8 cellular contexts compared by ENCODE assay signal in genomic region chr17:18093616-18094408, GRCh38. TPM values are rescaled to one million over a fixed set of nuclear protein-coding genes. Genes with fewer than 3 reads are reported as not detected.
DNase-seq lines count a peak whose midpoint lies in the region; ATAC-seq, FAIRE-seq and TF ChIP-seq lines count a peak whose summit lies in the region.

No MANE protein-coding gene starts in this region.

- 78 to 81% methylated on average over 15 of the region's 15 CpGs for WGBS in thyroid gland, 2 donors

- no peaks in the 10 kb centered on the region for H3K27me3 Mint-ChIP-seq in naive thymus-derived CD8-positive, alpha-beta T cell

- H3K4me3 Mint-ChIP-seq in naive thymus-derived CD8-positive, alpha-beta T cell = no peak overlapping the region

- H3K4me1 ChIP-seq in thyroid gland = peaks cover 0 to 3% of the 10 kb centered on the region in 2 donors

- H3K36me3 ChIP-seq in SK-N-MC (ENCODE audit: insufficient read depth, low read length) (peaks cover 31% of the 10 kb centered on the region; the same call in 1 of the 2 replicates), thyroid gland (peaks cover 29 to 45% of the 10 kb centered on the region in 2 donors)

- peaks cover 10 to 34% (median 12%) of the 10 kb centered on the region in 4 donors for H3K4me1 Mint-ChIP-seq in naive thymus-derived CD8-positive, alpha-beta T cell

- peaks cover 6 to 54% (median 8%) of the 10 kb centered on the region in 3 donors for H3K36me3 Mint-ChIP-seq in naive thymus-derived CD8-positive, alpha-beta T cell

- H3K9ac ChIP-seq in SK-N-MC (ENCODE audit: insufficient read length) = no peak overlapping the region

- no peaks in the 10 kb centered on the region for H3K9me3 Mint-ChIP-seq in naive thymus-derived CD8-positive, alpha-beta T cell

- peak; percentile 37 for DNase-seq in Ammon's horn (ENCODE audit: low spot score)
- peak; percentile 68 for DNase-seq in H4 (ENCODE audit: low spot score)
- DNase-seq in SK-N-MC (ENCODE audit: low read depth, low spot score) = peak; percentile 2
- peak; percentile 80 for DNase-seq in Right ventricle myocardium superior
- DNase-seq in thyroid gland = peak; percentile 35 to 46
- DNase-seq in GM19239 (ENCODE audit: insufficient read length, low spot score) = no peak
- DNase-seq in naive thymus-derived CD8-positive, alpha-beta T cell = no peak
- DNase-seq in C1 segment of cervical spinal cord (lab: John Stamatoyannopoulos, UW) = no peak

- TF ChIP-seq CTCF in thyroid gland (IDR thresholded peaks at IDR 0.05) = no peak

- no peaks in the 10 kb centered on the region for H3K27me3 ChIP-seq in thyroid gland

- H3K4me3 ChIP-seq in SK-N-MC = no peak overlapping the region
- no peak overlapping the region for H3K4me3 ChIP-seq in thyroid gland (replicated peaks in 1 of 3)

- TF ChIP-seq POLR2A in thyroid gland (IDR thresholded peaks at IDR 0.05) = no peak

- no peaks in the 10 kb centered on the region for H3K9me3 ChIP-seq in SK-N-MC (ENCODE audit: low read depth, low read length)
- no peaks in the 10 kb centered on the region for H3K9me3 ChIP-seq in thyroid gland

- H3K27ac ChIP-seq in SK-N-MC (no peak overlapping the region), thyroid gland (no peak overlapping the region)

- FAIRE-seq in GM19239 (lab: Jason Lieb, UNC) = no peak

- intact Hi-C loops in Right ventricle myocardium superior (cut with DNase I) (no loop called here), thyroid gland (cut with DNase I) (no loop called here)

- peak; percentile 79 for ATAC-seq in Right ventricle myocardium superior (ENCODE audit: poor library complexity)
- no peak for ATAC-seq in naive thymus-derived CD8-positive, alpha-beta T cell

- POLR2A ChIA-PET in naive thymus-derived CD8-positive, alpha-beta T cell (lab: Charles Lee) = no interaction called here

- H3K27ac Mint-ChIP-seq in naive thymus-derived CD8-positive, alpha-beta T cell = peak overlapping the region in 4 of 10 donors; percentile 1 to 44 (median 18)

RNA-seq across cellular contexts. Expression of gene DRG2, which starts 6.1 kb away (rescaled TPM):
- 46.6 and 61.5 TPM in 2 replicates for total RNA-seq in H4 (2014; rRNA removed; shearing (Covaris generic))
- total RNA-seq in Right ventricle myocardium superior (20.2 TPM), thyroid gland (10 to 100 TPM; 35.3 to 88.8 (median 59.2) TPM)
- 10 to 100 TPM; 48.6 to 49.4 TPM for total RNA-seq in naive thymus-derived CD8-positive, alpha-beta T cell
- 10 to 100 TPM; 38.8 to 45.2 (median 45.2) TPM for polyA plus RNA-seq in naive thymus-derived CD8-positive, alpha-beta T cell

RNA-seq across cellular contexts. Expression of gene MYO15A, which starts 14.7 kb away (rescaled TPM):
- total RNA-seq in H4 (2014; rRNA removed; shearing (Covaris generic)) = under 0.01 TPM in 1 of 2 replicates, not detected in the other
- total RNA-seq in Right ventricle myocardium superior = 0.11 TPM
- total RNA-seq in thyroid gland = 1 to 10 TPM; 1.3 to 3.6 (median 1.7) TPM
- total RNA-seq in naive thymus-derived CD8-positive, alpha-beta T cell = 1 to 10 TPM; 1.5 to 2.0 TPM
- polyA plus RNA-seq in naive thymus-derived CD8-positive, alpha-beta T cell = under 1 TPM; 0.13 to 0.46 (median 0.16) TPM

RNA-seq across cellular contexts. Expression of gene GID4, which starts 54.6 kb away (rescaled TPM):
- 4.1 and 6.0 TPM in 2 replicates for total RNA-seq in H4 (2014; rRNA removed; shearing (Covaris generic))
- total RNA-seq in Right ventricle myocardium superior = 18.9 TPM
- total RNA-seq in thyroid gland = 10 to 100 TPM; 12.6 to 16.8 (median 13.5) TPM
- total RNA-seq in naive thymus-derived CD8-positive, alpha-beta T cell = 10 to 100 TPM; 10.4 to 10.7 TPM
- 1 to 10 TPM; 3.4 to 7.1 (median 6.0) TPM for polyA plus RNA-seq in naive thymus-derived CD8-positive, alpha-beta T cell

RNA-seq across cellular contexts. Expression of gene ATPAF2, which starts 54.8 kb away (rescaled TPM):
- 8.6 and 13.8 TPM in 2 replicates for total RNA-seq in H4 (2014; rRNA removed; shearing (Covaris generic))
- total RNA-seq in Right ventricle myocardium superior = 34.1 TPM
- total RNA-seq in thyroid gland = 10 to 100 TPM; 28.1 to 40.1 (median 36.7) TPM
- 10 to 100 TPM; 22.0 to 28.7 TPM for total RNA-seq in naive thymus-derived CD8-positive, alpha-beta T cell
- polyA plus RNA-seq in naive thymus-derived CD8-positive, alpha-beta T cell = 10 to 100 TPM; 15.3 to 21.8 (median 21.2) TPM

Comparison
In these comparisons a context has a peak if more than half of its experiments do, and no peak if none do; other contexts are left out.
1. DNase-seq: peak in Ammon's horn (single experiment), H4 (single experiment), SK-N-MC (single experiment), Right ventricle myocardium superior (single experiment) and thyroid gland (2 of 2); none in GM19239 (single experiment), naive thymus-derived CD8-positive, alpha-beta T cell (0 of 10) and C1 segment of cervical spinal cord (0 of 14).